2 cellular contexts compared by ENCODE assay signal in genomic region chr16:84144301-84144858, GRCh38.
TF ChIP-seq lines count a peak whose summit lies in the region.

No MANE protein-coding gene starts in this region.

TF ChIP-seq in WTC11, 78 proteins besides CTCF, POLR2A, EP300 and RAD21:
- no peak for TF ChIP-seq SMAD4 (CRISPR knock-in tag; IDR thresholded peaks at IDR 0.05)
- no peak for TF ChIP-seq ATF6 (CRISPR knock-in tag; IDR thresholded peaks at IDR 0.05)
- TF ChIP-seq MYBL2 (CRISPR knock-in tag; IDR thresholded peaks at IDR 0.05): no peak
- TF ChIP-seq MAX (CRISPR knock-in tag; IDR thresholded peaks at IDR 0.05): no peak
- no peak for TF ChIP-seq SOX15 (CRISPR knock-in tag; IDR thresholded peaks at IDR 0.05)
- no peak for TF ChIP-seq ELF4 (CRISPR knock-in tag; IDR thresholded peaks at IDR 0.05; ENCODE audit: low read depth)
TF ChIP-seq in WTC11: peak in this region for 0.

TF ChIP-seq in HepG2, 621 proteins besides CTCF, POLR2A, EP300 and RAD21 (continues in another document):
- TF ChIP-seq SKI (IDR thresholded peaks at IDR 0.05; ENCODE audit: partially characterized antibody): no peak
- TF ChIP-seq NFYB (CRISPR knock-in tag; IDR thresholded peaks at IDR 0.05): no peak; the same call in 1 of the 2 replicates
- TF ChIP-seq ZNF776 (CRISPR knock-in tag; IDR thresholded peaks at IDR 0.05): no peak
- TF ChIP-seq MYNN (CRISPR knock-in tag; IDR thresholded peaks at IDR 0.05; ENCODE audit: low read depth): no peak
- TF ChIP-seq STAG1 (CRISPR knock-in tag; IDR thresholded peaks at IDR 0.05): no peak
- no peak for TF ChIP-seq NFIC (IDR thresholded peaks at IDR 0.05; ENCODE audit: low read length)
- no peak for TF ChIP-seq MTA3 (CRISPR knock-in tag; IDR thresholded peaks at IDR 0.05)
- TF ChIP-seq SNRNP70 (IDR thresholded peaks at IDR 0.05; ENCODE audit: low read depth, low read length): no peak
- no peak for TF ChIP-seq ZNF839 (CRISPR knock-in tag; IDR thresholded peaks at IDR 0.05; ENCODE audit: borderline replicate concordance)
- no peak for TF ChIP-seq TOPORS (CRISPR knock-in tag; IDR thresholded peaks at IDR 0.05)
- TF ChIP-seq FOXO1 (CRISPR knock-in tag; IDR thresholded peaks at IDR 0.05): no peak
- TF ChIP-seq CAMTA2 (CRISPR knock-in tag; IDR thresholded peaks at IDR 0.05; ENCODE audit: borderline replicate concordance): 0 out of 2 replicates have a peak, but pooled peaks have one; percentile 13
- TF ChIP-seq HMGXB4 (CRISPR knock-in tag; IDR thresholded peaks at IDR 0.05; ENCODE audit: borderline replicate concordance in 1 of 2, low read depth in 1 of 2): peak in 1 of 2 experiments; percentile 44; a peak in 1 of 4 replicates
- TF ChIP-seq ZNF841 (CRISPR knock-in tag; IDR thresholded peaks at IDR 0.05; ENCODE audit: borderline replicate concordance): no peak
- TF ChIP-seq TSC22D2 (CRISPR knock-in tag; IDR thresholded peaks at IDR 0.05; ENCODE audit: borderline replicate concordance): no peak
- TF ChIP-seq ATAD3A (CRISPR knock-in tag; IDR thresholded peaks at IDR 0.05): no peak
- 0 out of 2 replicates have a peak, but pooled peaks have one; percentile 17 for TF ChIP-seq SSRP1 (CRISPR knock-in tag; IDR thresholded peaks at IDR 0.05)
- no peak for TF ChIP-seq NR1H2 (CRISPR knock-in tag; IDR thresholded peaks at IDR 0.05; ENCODE audit: borderline replicate concordance, low read depth)
- TF ChIP-seq FOXO4 (CRISPR knock-in tag; conservative IDR thresholded peaks at IDR 0.05): 0 out of 2 replicates have a peak, but pooled peaks have one; percentile 93
- TF ChIP-seq ZMYM3 (CRISPR knock-in tag; IDR thresholded peaks at IDR 0.05): no peak
- TF ChIP-seq CBFB (CRISPR knock-in tag; IDR thresholded peaks at IDR 0.05): no peak
- no peak for TF ChIP-seq HMGXB3 (CRISPR knock-in tag; IDR thresholded peaks at IDR 0.05; ENCODE audit: borderline replicate concordance)
- TF ChIP-seq RBM39 (IDR thresholded peaks at IDR 0.05; ENCODE audit: low read depth, low read length, poor library complexity, severe bottlenecking): no peak
- no peak for TF ChIP-seq ZFP62 (CRISPR knock-in tag; IDR thresholded peaks at IDR 0.05)
- TF ChIP-seq DPF2 (CRISPR knock-in tag; IDR thresholded peaks at IDR 0.05; ENCODE audit: borderline replicate concordance, low read depth): no peak
- TF ChIP-seq SP5 (CRISPR knock-in tag; IDR thresholded peaks at IDR 0.05; ENCODE audit: borderline replicate concordance, low read depth): no peak
- no peak for TF ChIP-seq ZNF354B (CRISPR knock-in tag; IDR thresholded peaks at IDR 0.05)
- no peak for TF ChIP-seq DZIP1 (CRISPR knock-in tag; IDR thresholded peaks at IDR 0.05)
- TF ChIP-seq ZNF572 (CRISPR knock-in tag; IDR thresholded peaks at IDR 0.05): 0 out of 2 replicates have a peak, but pooled peaks have one; percentile 52
- no peak for TF ChIP-seq GATAD1 (CRISPR knock-in tag; IDR thresholded peaks at IDR 0.05)
- TF ChIP-seq GMEB2 (CRISPR knock-in tag; IDR thresholded peaks at IDR 0.05; ENCODE audit: low read depth): no peak
- TF ChIP-seq GPBP1L1 (CRISPR knock-in tag; IDR thresholded peaks at IDR 0.05): no peak
- no peak for TF ChIP-seq ZBTB2 (CRISPR knock-in tag; IDR thresholded peaks at IDR 0.05; ENCODE audit: low read depth)
- TF ChIP-seq REPIN1 (CRISPR knock-in tag; IDR thresholded peaks at IDR 0.05; ENCODE audit: borderline replicate concordance, low read depth): no peak
- no peak for TF ChIP-seq ZNF12 (CRISPR knock-in tag; IDR thresholded peaks at IDR 0.05)
- TF ChIP-seq FOXA1 (IDR thresholded peaks at IDR 0.05): no peak
- no peak for TF ChIP-seq FOXA1 (CRISPR knock-in tag; IDR thresholded peaks at IDR 0.05)
- TF ChIP-seq SAP130 (CRISPR knock-in tag; IDR thresholded peaks at IDR 0.05; ENCODE audit: low read depth): peak; percentile 68
- TF ChIP-seq TAF1 (CRISPR knock-in tag; IDR thresholded peaks at IDR 0.05): no peak
- no peak for TF ChIP-seq SCMH1 (CRISPR knock-in tag; IDR thresholded peaks at IDR 0.05; ENCODE audit: borderline replicate concordance)
- TF ChIP-seq THAP8 (CRISPR knock-in tag; IDR thresholded peaks at IDR 0.05; ENCODE audit: borderline replicate concordance): no peak
- no peak for TF ChIP-seq HOMEZ (CRISPR knock-in tag; IDR thresholded peaks at IDR 0.05; ENCODE audit: low read depth)
- 0 out of 2 replicates have a peak, but pooled peaks have one; percentile 3 for TF ChIP-seq ZNF335 (CRISPR knock-in tag; IDR thresholded peaks at IDR 0.05)
- no peak for TF ChIP-seq E2F1 (CRISPR knock-in tag; IDR thresholded peaks at IDR 0.05)
- peak; percentile 6; the same call in 1 of the 2 replicates for TF ChIP-seq MYC (CRISPR knock-in tag; IDR thresholded peaks at IDR 0.05; ENCODE audit: borderline replicate concordance)
- TF ChIP-seq NAIF1 (CRISPR knock-in tag; IDR thresholded peaks at IDR 0.05; ENCODE audit: borderline replicate concordance): peak; percentile 70; the same call in 1 of the 2 replicates
